14 cellular contexts compared by ENCODE assay signal in genomic region chr1:9929431-9930385, GRCh38. TPM values are rescaled to one million over a fixed set of nuclear protein-coding genes. Genes with fewer than 3 reads are reported as not detected.
DNase-seq lines count a peak whose midpoint lies in the region; ATAC-seq and TF ChIP-seq lines count a peak whose summit lies in the region.
"Had no signal": no experiment of that assay in that cellular context is flagged by ENCODE, and none has a peak within 500 bp of the region (broad histone marks: within the 10 kb centered on the region; RNA-seq: fewer than 3 reads in every experiment).

No MANE protein-coding gene starts in this region.

- H3K4me1 Mint-ChIP-seq in activated T-helper 2 cell treated with anti-CD3 and anti-CD28 coated beads, Interferon-gamma antibody, Interleukin-2, Interleukin-4, amounts not matched to agents 10 μg/mL and 5 μg/mL and 100 μg/mL, durations not matched to agents 14 hours and 24 hours and 36 hours (ENCODE audit: low read depth), result no peaks in the 10 kb centered on the region

- H3K36me3 ChIP-seq in body of pancreas (replicated peaks in 1 of 2; ENCODE audit: insufficient read depth in 1 of 2, low read depth in 2 of 2) (peaks cover 2 to 4% of the 10 kb centered on the region in 2 donors), gastrocnemius medialis (peaks cover 0 to 68% of the 10 kb centered on the region in 2 donors), mucosa of descending colon (ENCODE audit: low read depth) (peaks cover 6% of the 10 kb centered on the region)

- intact Hi-C loops in body of pancreas (cut with DNase I), result no loop called here
- intact Hi-C loops in gastrocnemius medialis (cut with DNase I; ENCODE audit: low total_unique reads), result no loop called here
- intact Hi-C loops in mucosa of descending colon (cut with DNase I, micrococcal nuclease), result no loop called here
- intact Hi-C loops in activated T-helper 2 cell treated with anti-CD3 and anti-CD28 coated beads, Interferon-gamma antibody, Interleukin-2, Interleukin-4, amounts not matched to agents 10 μg/mL and 5 μg/mL and 100 μg/mL, durations not matched to agents 14 hours and 24 hours and 36 hours (cut with micrococcal nuclease), result no loop called here

- H3K4me3 Mint-ChIP-seq in activated T-helper 2 cell treated with anti-CD3 and anti-CD28 coated beads, Interferon-gamma antibody, Interleukin-2, Interleukin-4, amounts not matched to agents 10 μg/mL and 5 μg/mL and 100 μg/mL, durations not matched to agents 14 hours and 24 hours and 36 hours (ENCODE audit: low read depth), result no peak overlapping the region
- H3K4me3 Mint-ChIP-seq: activated naive CD8-positive, alpha-beta T cell; T-helper 1 cell treated with Interleukin-12 subunit alpha and Interleukin-12 subunit beta and Interleukin-4 antibody, amounts not matched to agents 30 μg/mL and 1 μg/mL, for 36 hours had no signal

- peak in 2 of 3 experiments; percentile 26 to 63 for DNase-seq in NCI-H1417 (lab: John Stamatoyannopoulos, UW)
- no peak for DNase-seq in NCI-H1417 treated with DMSO at 0.1 percent for 48 hours (lab: John Stamatoyannopoulos, UW)
- no peak for DNase-seq in body of pancreas
- peak; percentile 71 for DNase-seq in iPS-NIHi7 (ENCODE audit: extremely low spot score)
- no peak for DNase-seq in gastrocnemius medialis
- no peak for DNase-seq in mucosa of descending colon
- DNase-seq in activated T-helper 2 cell treated with anti-CD3 and anti-CD28 coated beads, Interferon-gamma antibody, Interleukin-2, Interleukin-4, amounts not matched to agents 10 μg/mL and 5 μg/mL and 100 μg/mL, durations not matched to agents 14 hours and 24 hours and 36 hours (ENCODE audit: low spot score), result no peak
- DNase-seq: COR-L47, NCI-H2107, thyroid gland had no signal

- TF ChIP-seq POLR2A in body of pancreas (IDR thresholded peaks at IDR 0.05), result no peak
- no peak for TF ChIP-seq POLR2A in gastrocnemius medialis (IDR thresholded peaks at IDR 0.05)

- no peak for TF ChIP-seq CTCF in body of pancreas (IDR thresholded peaks at IDR 0.05)
- no peak for TF ChIP-seq CTCF in gastrocnemius medialis (IDR thresholded peaks at IDR 0.05 in 4 of 5, conservative IDR thresholded peaks at IDR 0.05 in 1 of 5)
- no peak for TF ChIP-seq CTCF in mucosa of descending colon (IDR thresholded peaks at IDR 0.05)

- ATAC-seq in body of pancreas (peak; percentile 68), gastrocnemius medialis (no peak), HG03432 (IDR thresholded peaks at IDR 0.05; ENCODE audit: unreplicated experiment) (no peak), mucosa of descending colon (no peak)

- no peaks in the 10 kb centered on the region for H3K27me3 Mint-ChIP-seq in activated T-helper 2 cell treated with anti-CD3 and anti-CD28 coated beads, Interferon-gamma antibody, Interleukin-2, Interleukin-4, amounts not matched to agents 10 μg/mL and 5 μg/mL and 100 μg/mL, durations not matched to agents 14 hours and 24 hours and 36 hours (ENCODE audit: low read depth)
- H3K27me3 Mint-ChIP-seq: activated naive CD8-positive, alpha-beta T cell had no signal

- H3K9me3 ChIP-seq in body of pancreas (no peaks in the 10 kb centered on the region), gastrocnemius medialis (no peaks in the 10 kb centered on the region), mucosa of descending colon (no peaks in the 10 kb centered on the region)
- H3K9me3 ChIP-seq: thyroid gland had no signal

- H3K4me1 ChIP-seq in body of pancreas, result no peaks in the 10 kb centered on the region
- no peaks in the 10 kb centered on the region for H3K4me1 ChIP-seq in gastrocnemius medialis
- H3K4me1 ChIP-seq in mucosa of descending colon (ENCODE audit: low read depth), result peaks cover 4% of the 10 kb centered on the region
- H3K4me1 ChIP-seq: thyroid gland had no signal

- H3K27ac ChIP-seq in body of pancreas (peak overlapping the region in 3 of 4 donors; percentile 35 to 60 (median 55)), gastrocnemius medialis (peak overlapping the region in 3 of 4 donors; percentile 10 to 37 (median 27))
- H3K27ac ChIP-seq: 22Rv1, thyroid gland had no signal

- no peaks in the 10 kb centered on the region for H3K27me3 ChIP-seq in body of pancreas
- no peaks in the 10 kb centered on the region for H3K27me3 ChIP-seq in gastrocnemius medialis
- H3K27me3 ChIP-seq: thyroid gland had no signal

- H3K27ac Mint-ChIP-seq in activated T-helper 2 cell treated with anti-CD3 and anti-CD28 coated beads, Interferon-gamma antibody, Interleukin-2, Interleukin-4, amounts not matched to agents 10 μg/mL and 5 μg/mL and 100 μg/mL, durations not matched to agents 14 hours and 24 hours and 36 hours, result no peak overlapping the region
- H3K27ac Mint-ChIP-seq: activated naive CD8-positive, alpha-beta T cell; T-helper 1 cell treated with Interleukin-12 subunit alpha and Interleukin-12 subunit beta and Interleukin-4 antibody, amounts not matched to agents 30 μg/mL and 1 μg/mL, for 36 hours had no signal

- peaks cover 28% of the 10 kb centered on the region for H3K36me3 Mint-ChIP-seq in activated T-helper 2 cell treated with anti-CD3 and anti-CD28 coated beads, Interferon-gamma antibody, Interleukin-2, Interleukin-4, amounts not matched to agents 10 μg/mL and 5 μg/mL and 100 μg/mL, durations not matched to agents 14 hours and 24 hours and 36 hours (ENCODE audit: low read depth)

- 75 to 82% methylated on average over 15 of the region's 15 CpGs for WGBS in body of pancreas, 2 donors

- no peaks in the 10 kb centered on the region for H3K9me3 Mint-ChIP-seq in activated T-helper 2 cell treated with anti-CD3 and anti-CD28 coated beads, Interferon-gamma antibody, Interleukin-2, Interleukin-4, amounts not matched to agents 10 μg/mL and 5 μg/mL and 100 μg/mL, durations not matched to agents 14 hours and 24 hours and 36 hours
- H3K9me3 Mint-ChIP-seq: T-helper 1 cell treated with Interleukin-12 subunit alpha and Interleukin-12 subunit beta and Interleukin-4 antibody, amounts not matched to agents 30 μg/mL and 1 μg/mL, for 36 hours had no signal

- H3K4me3 ChIP-seq in body of pancreas (no peak overlapping the region), gastrocnemius medialis (no peak overlapping the region), mucosa of descending colon (no peak overlapping the region)
- H3K4me3 ChIP-seq: thyroid gland had no signal

- in situ Hi-C loops in gastrocnemius medialis (cut with MboI; ENCODE audit: low sequenced_read_pairs in 4 of 4), result no loop called here

RNA-seq across cellular contexts. Expression of gene LZIC, which starts 13.5 kb away (rescaled TPM):
- total RNA-seq in body of pancreas (10 to 100 TPM in 1 of 2 donors, 1 to 10 TPM in 1; 8.6 to 20.2 TPM), gastrocnemius medialis (10 to 100 TPM in 3 of 4 donors, 1 to 10 TPM in 1; 9.4 to 21.7 (median 19.4) TPM), mucosa of descending colon (10 to 100 TPM; 36.3 to 43.7 (median 39.9) TPM)
- total RNA-seq in activated T-helper 2 cell treated with anti-CD3 and anti-CD28 coated beads, Interferon-gamma antibody, Interleukin-2, Interleukin-4, amounts not matched to agents 10 μg/mL and 5 μg/mL and 100 μg/mL, durations not matched to agents 14 hours and 24 hours and 36 hours, result 30.0 and 31.1 TPM in 2 replicates

RNA-seq across cellular contexts. Expression of gene NMNAT1, which starts 13.6 kb away (rescaled TPM):
- total RNA-seq in body of pancreas (1 to 10 TPM; 3.6 to 5.2 TPM), gastrocnemius medialis (10 to 100 TPM in 1 of 4 donors, 1 to 10 TPM in 3; 5.6 to 12.4 (median 8.8) TPM), mucosa of descending colon (10 to 100 TPM; 19.0 to 21.8 (median 20.6) TPM)
- total RNA-seq in activated T-helper 2 cell treated with anti-CD3 and anti-CD28 coated beads, Interferon-gamma antibody, Interleukin-2, Interleukin-4, amounts not matched to agents 10 μg/mL and 5 μg/mL and 100 μg/mL, durations not matched to agents 14 hours and 24 hours and 36 hours, result 6.8 TPM in 2 replicates

RNA-seq across cellular contexts. Expression of gene CTNNBIP1, which starts 19.6 kb away (rescaled TPM):
- 10 to 100 TPM; 20.1 to 24.6 TPM for total RNA-seq in body of pancreas
- total RNA-seq in gastrocnemius medialis, result 10 to 100 TPM; 10.3 to 13.2 (median 10.4) TPM
- 10 to 100 TPM; 20.0 to 24.4 (median 23.3) TPM for total RNA-seq in mucosa of descending colon
- total RNA-seq in activated T-helper 2 cell treated with anti-CD3 and anti-CD28 coated beads, Interferon-gamma antibody, Interleukin-2, Interleukin-4, amounts not matched to agents 10 μg/mL and 5 μg/mL and 100 μg/mL, durations not matched to agents 14 hours and 24 hours and 36 hours, result 7.4 and 7.5 TPM in 2 replicates

Comparison
In these comparisons a context has a peak if more than half of its experiments do, and no peak if none do; other contexts are left out.
1. DNase-seq: peak in NCI-H1417 (2 of 3) and iPS-NIHi7 (single experiment); none in NCI-H1417 treated with DMSO at 0.1 percent for 48 hours (single experiment), body of pancreas (0 of 4), gastrocnemius medialis (0 of 2), mucosa of descending colon (0 of 3) and activated T-helper 2 cell treated with anti-CD3 and anti-CD28 coated beads, Interferon-gamma antibody, Interleukin-2, Interleukin-4, amounts not matched to agents 10 μg/mL and 5 μg/mL and 100 μg/mL, durations not matched to agents 14 hours and 24 hours and 36 hours (single experiment).